ENCODE assay signal across 13 cellular contexts in the genomic region with DNA sequence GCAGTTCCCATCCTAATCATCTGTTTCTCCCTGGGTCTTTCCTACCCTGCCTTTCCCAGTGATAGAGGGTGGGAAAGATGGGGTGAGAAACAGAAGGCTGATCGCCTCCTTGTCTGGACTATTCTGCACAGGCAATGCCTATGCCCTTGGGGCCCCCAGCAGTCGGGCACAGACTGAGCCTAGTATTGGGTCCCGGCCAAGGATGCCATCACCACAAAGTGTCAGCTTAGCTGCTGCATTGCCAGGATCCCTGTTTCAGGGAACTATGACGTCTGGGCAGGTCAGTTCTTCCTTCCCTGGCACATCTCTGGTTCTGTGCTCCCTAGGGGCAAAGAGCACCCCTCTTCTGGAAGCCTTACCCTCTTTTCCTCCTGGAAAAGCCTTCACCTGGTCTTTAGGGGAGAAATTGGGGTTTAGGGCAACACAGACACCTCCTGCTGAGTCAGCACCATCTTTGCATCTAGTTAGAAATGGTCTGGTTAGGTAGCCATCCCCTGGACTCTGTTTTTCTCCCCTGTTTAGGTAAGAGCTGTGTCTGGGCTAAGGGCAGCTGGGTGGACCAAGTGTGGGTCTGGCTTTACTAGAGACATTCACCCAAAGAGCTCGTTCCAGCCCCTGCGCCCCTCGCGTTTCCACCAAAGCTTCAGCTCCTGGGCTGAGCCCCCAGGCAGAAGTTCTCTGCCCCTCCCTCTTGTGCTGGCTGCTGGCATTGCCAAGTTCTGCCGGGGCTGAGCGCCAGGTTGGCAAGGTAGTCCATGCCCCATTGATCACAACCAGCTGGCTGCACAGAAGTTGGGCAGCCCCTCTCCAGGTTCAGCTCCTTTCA. TPM values are rescaled to one million over a fixed set of nuclear protein-coding genes. Genes with fewer than 3 reads are reported as not detected.
DNase-seq lines count a peak whose midpoint lies in the region; ATAC-seq, FAIRE-seq and TF ChIP-seq lines count a peak whose summit lies in the region.
"Had no signal": no experiment of that assay in that cellular context is flagged by ENCODE, and none has a peak within 500 bp of the region (broad histone marks: within the 10 kb centered on the region; RNA-seq: fewer than 3 reads in every experiment).

No MANE protein-coding gene starts in this region.

- no peak for TF ChIP-seq CTCF in A549 (IDR thresholded peaks at IDR 0.05)

- H4K8ac ChIP-seq in neuronal stem cell (ENCODE audit: low read depth, low read length) = no peak overlapping the region

- peak overlapping the region; percentile 68 for H2AK5ac ChIP-seq in neuronal stem cell (ENCODE audit: low read depth, low read length)

- no peak overlapping the region for H3K4ac ChIP-seq in neuronal stem cell (ENCODE audit: low read length)

- no peak overlapping the region for H2BK5ac ChIP-seq in neuronal stem cell (ENCODE audit: low read length)

- TF ChIP-seq EP300 in A549 (IDR thresholded peaks at IDR 0.05) = no peak

- H3K23ac ChIP-seq in neuronal stem cell (ENCODE audit: low read depth, low read length, poor library complexity) = peak overlapping the region; percentile 92

- no peak overlapping the region for H3K9ac ChIP-seq in neuronal stem cell (ENCODE audit: low read depth, low read length, poor library complexity)
- H3K9ac ChIP-seq: BLaER1 treated with 17β-estradiol and CSF1 and Interleukin-3, amounts not matched to agents 10 nM and 100 nM; SK-N-SH had no signal

- WGBS in A549 (ENCODE audit: missing lambda C conversion rate) = 49% methylated on average over 6 of the region's 10 CpGs
- no CpG with 5 or more reads among the region's 10 CpGs for whole genome bisulfite sequencing in neuronal stem cell (ENCODE audit: extremely low coverage in 2 of 2, insufficient read length in 2 of 2, insufficient replicate concordance in 1 of 2), 2 donors

- no peaks in the 10 kb centered on the region for H3K9me3 ChIP-seq in A549
- no peaks in the 10 kb centered on the region for H3K9me3 ChIP-seq in neuronal stem cell (replicated peaks in 1 of 2; ENCODE audit: control insufficient read depth in 2 of 2, insufficient read depth in 1 of 2, low read depth in 1 of 2, low read length in 2 of 2)
- H3K9me3 ChIP-seq: BLaER1 treated with 17β-estradiol and CSF1 and Interleukin-3, amounts not matched to agents 10 nM and 100 nM; SK-N-SH had no signal

- H2BK12ac ChIP-seq in neuronal stem cell (ENCODE audit: low read length) = no peak overlapping the region

- H3K4me2 ChIP-seq in A549 = peak overlapping the region; percentile 96; the same call in 2 of the 3 replicates
- no peak overlapping the region for H3K4me2 ChIP-seq in neuronal stem cell (ENCODE audit: insufficient read depth, low read length, poor library complexity, severe bottlenecking)

- CTCF ChIA-PET in A549 (lab: Yijun Ruan, JAX) = interaction anchor here (0.8 to 25.6 kb wide), 8 partner anchors 9 to 468 kb away, joined by 3 to 732 read pairs (median 6); no protein-coding TSS in a partner anchor

- peaks cover 8 to 89% (median 48%) of the 10 kb centered on the region in 3 experiments for H3K27me3 ChIP-seq in neuronal stem cell (ENCODE audit: control insufficient read depth in 3 of 3, insufficient read depth in 3 of 3, low read depth in 1 of 3, low read length in 3 of 3)

- no peaks in the 10 kb centered on the region for H3K36me3 ChIP-seq in neuronal stem cell (replicated peaks in 1 of 2; ENCODE audit: control insufficient read depth in 2 of 2, insufficient read depth in 2 of 2, low read length in 2 of 2)
- H3K36me3 ChIP-seq: BLaER1 treated with 17β-estradiol and CSF1 and Interleukin-3, amounts not matched to agents 10 nM and 100 nM had no signal

- H3K4me1 ChIP-seq in A549 = peaks cover 9% of the 10 kb centered on the region; the same call in 2 of the 3 replicates
- peaks cover 0 to 2% of the 10 kb centered on the region in 2 donors for H3K4me1 ChIP-seq in neuronal stem cell (ENCODE audit: control insufficient read depth in 2 of 2, insufficient read depth in 1 of 2, low read depth in 1 of 2, low read length in 2 of 2)
- H3K4me1 ChIP-seq: foreskin keratinocyte had no signal

- DNase-seq in A549 (ENCODE audit: low read depth in 1 of 2, low spot score in 1 of 2) (no peak), NCI-H2171 treated with DMSO at 0.1 percent for 48 hours (lab: John Stamatoyannopoulos, UW) (peak; percentile 44), head of caudate nucleus (peak in 39 of 42 donors; percentile 24 to 89 (median 70)), neuronal stem cell (ENCODE audit: low spot score) (no peak), NCI-H2227 (lab: John Stamatoyannopoulos, UW; ENCODE audit: unreplicated experiment) (no peak)
- DNase-seq in activated effector memory CD4-positive, alpha-beta T cell treated with Interleukin-2 at 50 U/mL for 16 hours = no peak
- DNase-seq in activated CD4-positive, alpha-beta T cell treated with anti-CD3 and anti-CD28 coated beads for 4 hours = no peak
- DNase-seq: foreskin keratinocyte; SK-N-SH; stimulated activated CD8-positive, alpha-beta memory T cell treated with anti-CD3 and anti-CD28 coated beads, Interleukin-4, amount 100 ng/mL, for 48 hours had no signal

- intact Hi-C loops in head of caudate nucleus (cut with DNase I) = loop anchor here (5.0 kb wide), 1 partner anchor 34 kb away; no protein-coding TSS in a partner anchor

- no peak overlapping the region for H2BK15ac ChIP-seq in neuronal stem cell (ENCODE audit: low read length)

- no peak for TF ChIP-seq RAD21 in A549 (conservative IDR thresholded peaks at IDR 0.05 in 1 of 2, IDR thresholded peaks at IDR 0.05 in 1 of 2)

- H3K4me3 ChIP-seq in A549 = no peak overlapping the region
- H3K4me3 ChIP-seq in neuronal stem cell (ENCODE audit: low read length in 2 of 2) = no peak overlapping the region

- H4K91ac ChIP-seq in neuronal stem cell (ENCODE audit: low read depth, low read length, poor library complexity) = no peak overlapping the region

- POLR2A ChIA-PET in A549 (lab: Yijun Ruan, JAX) = no interaction called here

- H3K18ac ChIP-seq in neuronal stem cell (ENCODE audit: low read length) = peak overlapping the region; percentile 18

- FAIRE-seq in A549 (lab: Jason Lieb, UNC) = no peak
- FAIRE-seq: colon had no signal

- no peak for TF ChIP-seq POLR2A in A549 (IDR thresholded peaks at IDR 0.05; ENCODE audit: low read length)

- no peak overlapping the region for H3K14ac ChIP-seq in neuronal stem cell (ENCODE audit: low read length)

- no peaks in the 10 kb centered on the region for H3K79me1 ChIP-seq in neuronal stem cell (ENCODE audit: low read depth, low read length)

- H2BK120ac ChIP-seq in neuronal stem cell (ENCODE audit: low read depth, low read length) = no peak overlapping the region

- ATAC-seq in A549 = no peak
- no peak for ATAC-seq in HG03442 (IDR thresholded peaks at IDR 0.05; ENCODE audit: unreplicated experiment)
- ATAC-seq: foreskin keratinocyte had no signal

- H3K27ac ChIP-seq in A549 = no peak overlapping the region
- H3K27ac ChIP-seq in neuronal stem cell (replicated peaks; ENCODE audit: low read length) = no peak overlapping the region
- H3K27ac ChIP-seq: BLaER1 treated with 17β-estradiol and CSF1 and Interleukin-3, amounts not matched to agents 10 nM and 100 nM; foreskin keratinocyte had no signal

- H2AFZ ChIP-seq in neuronal stem cell (ENCODE audit: low read length) = no peak overlapping the region

TF ChIP-seq in A549, 52 proteins besides CTCF, POLR2A, EP300 and RAD21:
- TF ChIP-seq KDM1A (IDR thresholded peaks at IDR 0.05; ENCODE audit: low read depth) (no peak), MAFK (IDR thresholded peaks at IDR 0.05; ENCODE audit: partially characterized antibody) (peak; percentile 88)
TF ChIP-seq in A549: peak in this region for 1.

RNA-seq across cellular contexts. Expression of a gene that starts 2.0 kb away (rescaled TPM):
- 0.15 and 0.17 TPM in 2 replicates for polyA plus RNA-seq in A549 (2011; rRNA removed)
- 0.33 and 0.49 TPM in 2 replicates for polyA plus RNA-seq in A549 (2012; cell fraction: cytosol; rRNA removed)
- polyA plus RNA-seq in A549 (2012; cell fraction: nucleus; rRNA removed) = 0.76 and 0.84 TPM in 2 replicates
- 0.26 to 0.34 TPM (median 0.33 TPM) in 3 replicates for polyA plus RNA-seq in A549 (2017; fragmentation: RNase III; extraction: RNeasy Plus Mini Kit Qiagen cat#74134 plus additional on column Dnase treatment)
- polyA minus RNA-seq in A549 (2011; rRNA and poly(A)+ RNA removed) = 0.34 and 0.41 TPM in 2 replicates
- 0.13 TPM for polyA plus RNA-seq in neuronal stem cell (2013, experiment 1 of 2)
- 0.10 TPM for polyA plus RNA-seq in neuronal stem cell (2013, experiment 2 of 2)
- polyA plus RNA-seq: foreskin keratinocyte, SK-N-SH had no signal

RNA-seq across cellular contexts. Expression of a gene that starts 22.0 kb away (rescaled TPM):
- polyA plus RNA-seq in A549 (2011; rRNA removed) = 2.2 and 2.7 TPM in 2 replicates
- 2.1 and 3.0 TPM in 2 replicates for polyA plus RNA-seq in A549 (2012; cell fraction: cytosol; rRNA removed)
- 12.4 and 13.7 TPM in 2 replicates for polyA plus RNA-seq in A549 (2012; cell fraction: nucleus; rRNA removed)
- 3.4 to 4.3 TPM (median 4.0 TPM) in 3 replicates for polyA plus RNA-seq in A549 (2017; fragmentation: RNase III; extraction: RNeasy Plus Mini Kit Qiagen cat#74134 plus additional on column Dnase treatment)
- 4.7 and 6.2 TPM in 2 replicates for polyA minus RNA-seq in A549 (2011; rRNA and poly(A)+ RNA removed)
- polyA plus RNA-seq in neuronal stem cell (2013, experiment 1 of 2) = 0.61 TPM
- polyA plus RNA-seq in neuronal stem cell (2013, experiment 2 of 2) = 0.65 TPM

Comparison
In these comparisons a context has a peak if more than half of its experiments do, and no peak if none do; other contexts are left out.
1. DNase-seq: peak in NCI-H2171 treated with DMSO at 0.1 percent for 48 hours (single experiment) and head of caudate nucleus (39 of 42); none in A549 (0 of 2), neuronal stem cell (single experiment), activated effector memory CD4-positive, alpha-beta T cell treated with Interleukin-2 at 50 U/mL for 16 hours (single experiment), activated CD4-positive, alpha-beta T cell treated with anti-CD3 and anti-CD28 coated beads for 4 hours (0 of 2) and NCI-H2227 (single experiment).